In the genomic region with DNA sequence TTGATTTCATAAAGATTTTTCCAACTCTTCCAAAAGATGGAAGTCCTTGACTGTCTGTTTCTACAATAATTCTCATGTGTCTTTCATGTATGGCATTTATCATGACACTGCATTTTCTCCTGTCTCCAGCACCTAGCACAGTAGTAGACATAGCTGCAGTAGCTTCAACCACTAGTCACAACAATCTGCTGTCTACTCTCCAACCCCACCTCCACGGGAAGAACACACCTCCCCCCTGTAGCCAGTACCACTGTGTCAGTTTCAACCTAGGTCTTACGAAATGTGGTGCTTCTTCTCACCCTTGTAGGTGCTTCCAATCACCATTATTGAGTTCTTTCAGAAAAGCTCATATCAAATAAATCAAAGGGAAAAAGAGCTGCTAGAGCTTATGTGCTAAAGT, we compare ENCODE assay signal across 22 cellular contexts.
"Had no signal": no experiment of that assay in that cellular context is flagged by ENCODE, and none has a peak within 500 bp of the region (broad histone marks: within the 10 kb centered on the region; RNA-seq: fewer than 3 reads in every experiment).

No MANE protein-coding gene starts in this region.

- H3K36me3 Mint-ChIP-seq: WTC11 had no signal

- H3K27ac ChIP-seq: body of pancreas, cardiac muscle cell had no signal

- H3K4me3 Mint-ChIP-seq: activated CD8-positive, alpha-beta T cell treated with anti-CD3 and anti-CD28 coated beads, Interleukin-2, amount 10 ng/mL, durations not matched to agents 7 days and 5 days; WTC11 had no signal

- H3K4me3 ChIP-seq: body of pancreas, cardiac muscle cell had no signal

- ATAC-seq: activated CD8-positive, alpha-beta T cell treated with anti-CD3 and anti-CD28 coated beads, Interleukin-2, amount 10 ng/mL, durations not matched to agents 7 days and 5 days; body of pancreas; WTC11 had no signal

- H3K4me1 ChIP-seq: body of pancreas had no signal

- H3K9me3 ChIP-seq: body of pancreas had no signal

- H3K27me3 ChIP-seq: body of pancreas, cardiac muscle cell had no signal

- H3K36me3 ChIP-seq: cardiac muscle cell had no signal

- H3K27ac Mint-ChIP-seq: activated CD8-positive, alpha-beta T cell treated with anti-CD3 and anti-CD28 coated beads, Interleukin-2, amount 10 ng/mL, durations not matched to agents 7 days and 5 days; WTC11 had no signal

- DNase-seq: activated CD4-positive, alpha-beta T cell treated with anti-CD3 and anti-CD28 coated beads for 48 hours; activated CD4-positive, alpha-beta T cell treated with anti-CD3 and anti-CD28 coated beads, Interleukin-2, amount 50 U/mL, for 4 hours; activated CD4-positive, CD25-positive, alpha-beta regulatory T cell treated with anti-CD3 and anti-CD28 coated beads, Interleukin-2, amount 50 U/mL, for 72 hours; activated CD8-positive, alpha-beta memory T cell treated with anti-CD3 and anti-CD28 coated beads, Interleukin-2, amount 50 U/mL, for 48 hours; activated CD8-positive, alpha-beta T cell treated with anti-CD3 and anti-CD28 coated beads, Interleukin-2, amount 10 ng/mL, durations not matched to agents 7 days and 5 days; activated naive CD4-positive, alpha-beta T cell treated with anti-CD3 and anti-CD28 coated beads, Interleukin-2, amount 50 U/mL, for 16 hours; activated T-cell treated with anti-CD3 and anti-CD28 coated beads, Interleukin-2, amount 50 U/mL, for 1 hour; aorta; body of pancreas; Karpas-422; MM.1S; NCI-H1105 treated with DMSO at 0.1 percent for 48 hours; NCI-H146; NCI-H187 treated with DMSO at 0.1 percent for 48 hours; NCI-H2081 treated with DMSO at 0.1 percent for 48 hours; NCI-H446; NCI-H524; PC-3; SHP77 treated with DMSO at 0.1 percent for 48 hours; T-helper 1 cell had no signal
